Comparison of ENCODE assay signal across 1 cellular context in the genomic region with DNA sequence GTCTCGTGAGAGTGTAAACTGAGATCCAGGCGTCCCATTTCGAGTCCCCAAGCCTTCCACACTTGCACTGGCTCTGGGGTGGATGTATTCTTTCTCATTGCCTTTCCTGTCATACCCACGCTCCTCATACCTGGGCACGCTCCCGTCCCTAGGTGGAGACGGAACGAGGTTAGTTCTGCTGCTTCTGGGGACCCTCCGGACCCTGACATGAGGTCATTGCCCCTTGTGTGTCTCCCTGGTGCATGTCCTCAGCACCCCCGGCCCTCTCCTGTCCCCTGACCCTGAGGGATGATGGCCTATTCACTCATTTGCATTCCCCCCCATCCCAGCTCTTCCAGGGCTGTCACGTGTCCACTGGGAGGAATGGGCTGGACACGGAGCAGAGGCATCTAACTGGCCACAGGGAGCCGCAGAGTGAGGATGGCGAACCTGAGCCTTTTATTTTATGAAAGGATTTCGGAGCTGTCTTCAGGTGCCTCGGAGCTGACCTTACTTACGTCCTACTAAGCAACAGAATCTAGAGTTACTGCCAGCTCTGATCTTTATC.
TF ChIP-seq lines count a peak whose summit lies in the region.

No MANE protein-coding gene starts in this region.

TF ChIP-seq in H1, 55 proteins besides CTCF, POLR2A, EP300 and RAD21:
- TF ChIP-seq SP1 (IDR thresholded peaks at IDR 0.05; ENCODE audit: low read depth, low read length) (no peak), SIN3A (conservative IDR thresholded peaks at IDR 0.05 in 1 of 2, IDR thresholded peaks at IDR 0.05 in 1 of 2; ENCODE audit: low read depth in 1 of 2, low read length in 2 of 2) (no peak), NRF1 (IDR thresholded peaks at IDR 0.05; ENCODE audit: low read depth, low read length) (no peak), RNF2 (IDR thresholded peaks at IDR 0.05; ENCODE audit: borderline replicate concordance, low read depth, low read length, missing control alignments, poor library complexity, severe bottlenecking) (no peak), SP4 (IDR thresholded peaks at IDR 0.05; ENCODE audit: low read length) (no peak), KDM4A (IDR thresholded peaks at IDR 0.05; ENCODE audit: low read depth, low read length, severe bottlenecking) (no peak), CBX8 (IDR thresholded peaks at IDR 0.05; ENCODE audit: borderline replicate concordance, low read depth, low read length) (no peak)
